In the genomic region with DNA sequence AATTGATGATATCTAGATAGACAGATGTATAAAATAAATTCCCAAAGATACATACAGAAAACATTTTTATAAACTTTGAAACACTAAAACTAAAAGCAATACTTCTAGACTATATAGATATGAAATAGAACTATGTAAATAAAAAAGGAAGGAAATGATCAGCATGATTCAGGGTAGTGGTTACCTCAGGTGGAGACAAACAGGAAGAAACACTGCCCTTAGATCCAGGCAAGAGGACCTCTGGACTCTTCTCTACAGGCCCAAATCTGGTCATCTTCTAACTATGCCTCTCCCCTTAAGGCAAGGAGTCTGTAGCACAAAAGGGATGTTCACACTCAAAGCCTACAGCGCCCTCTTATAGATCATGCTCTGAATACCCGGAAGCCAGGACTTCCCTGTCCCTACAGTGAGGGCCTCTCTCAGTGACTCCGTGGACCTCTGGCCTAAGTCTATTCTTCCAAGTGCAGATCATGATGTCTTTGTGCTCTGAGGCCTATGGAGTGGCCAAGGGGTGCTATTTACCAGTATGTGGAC, we compare ENCODE assay signal across 27 cellular contexts. TPM values are rescaled to one million over a fixed set of nuclear protein-coding genes. Genes with fewer than 3 reads are reported as not detected.
DNase-seq lines count a peak whose midpoint lies in the region; ATAC-seq, FAIRE-seq and TF ChIP-seq lines count a peak whose summit lies in the region.
"Had no signal": no experiment of that assay in that cellular context is flagged by ENCODE, and none has a peak within 500 bp of the region (broad histone marks: within the 10 kb centered on the region; RNA-seq: fewer than 3 reads in every experiment).

No MANE protein-coding gene starts in this region.

- no peak for TF ChIP-seq POLR2A in HepG2 (IDR thresholded peaks at IDR 0.05; ENCODE audit: insufficient read depth in 1 of 2, low read depth in 2 of 2, low read length in 2 of 2)

- H3K27ac ChIP-seq in HepG2 (ENCODE audit: extremely low read length, insufficient read depth, low read length) (no peak overlapping the region), aorta (ENCODE audit: low read depth in 1 of 2, low read length in 2 of 2) (no peak overlapping the region)
- H3K27ac ChIP-seq: left ventricle myocardium inferior, thyroid gland, VCaP had no signal

- no peak for TF ChIP-seq RAD21 in HepG2 (CRISPR knock-in tag; IDR thresholded peaks at IDR 0.05)

- no peaks in the 10 kb centered on the region for H3K27me3 ChIP-seq in HepG2 (ENCODE audit: control insufficient read depth in 1 of 2, insufficient read depth in 2 of 2, low read length in 2 of 2)
- no peaks in the 10 kb centered on the region for H3K27me3 ChIP-seq in aorta (ENCODE audit: control insufficient read depth in 1 of 2, insufficient read depth in 2 of 2, low read length in 1 of 2)
- H3K27me3 ChIP-seq: thyroid gland had no signal

- CTCF ChIA-PET in WTC11 (lab: Charles Lee) (no interaction called here), HepG2 (lab: Yijun Ruan, JAX; ENCODE audit: low intra/inter-chr PET ratio, low total read pairs) (no interaction called here)

- peaks cover 14% of the 10 kb centered on the region for H3K4me1 Mint-ChIP-seq in WTC11
- H3K4me1 Mint-ChIP-seq: central memory CD8-positive, alpha-beta T cell; nephron had no signal

- intact Hi-C loops in HepG2 (cut with micrococcal nuclease; ENCODE audit: unreplicated experiment), result no loop called here
- intact Hi-C loops in aorta (cut with DNase I), result no loop called here
- intact Hi-C loops in posterior vena cava (cut with DNase I), result no loop called here

- ATAC-seq in WTC11, result peak; percentile 87
- peak; percentile 92 for ATAC-seq in HepG2
- ATAC-seq in aorta (ENCODE audit: low FRiP score), result peak; percentile 11
- no peak for ATAC-seq in HG03439 (IDR thresholded peaks at IDR 0.05; ENCODE audit: unreplicated experiment)
- ATAC-seq: activated naive CD8-positive, alpha-beta T cell treated with anti-CD3 and anti-CD28 coated beads, Interleukin-2, amount 50 U/mL, for 24 hours; stimulated activated naive CD8-positive, alpha-beta T cell treated with anti-CD3 and anti-CD28 coated beads, Interleukin-15, amount 100 ng/mL, for 72 hours had no signal

- no peaks in the 10 kb centered on the region for H3K27me3 Mint-ChIP-seq in WTC11 (ENCODE audit: low read depth)
- H3K27me3 Mint-ChIP-seq: activated naive CD8-positive, alpha-beta T cell treated with anti-CD3 and anti-CD28 coated beads, Interleukin-2, amount 50 U/mL, for 24 hours; activated T-cell treated with anti-CD3 and anti-CD28 coated beads, Interleukin-2, amount 50 U/mL, for 24 hours; CD4-positive, alpha-beta memory T cell; central memory CD8-positive, alpha-beta T cell; stimulated activated naive CD8-positive, alpha-beta T cell treated with anti-CD3 and anti-CD28 coated beads, Interleukin-15, amount 100 ng/mL, for 72 hours had no signal

- H3K4me3 ChIP-seq in HepG2 (replicated peaks in 1 of 3; ENCODE audit: insufficient read depth in 1 of 3, low read depth in 2 of 3, low read length in 3 of 3) (no peak overlapping the region), aorta (ENCODE audit: low read length in 2 of 2) (no peak overlapping the region)
- H3K4me3 ChIP-seq: left ventricle myocardium inferior, thyroid gland had no signal

- no peak overlapping the region for H3K9ac ChIP-seq in HepG2 (ENCODE audit: insufficient read depth, low read depth, low read length)

- no peak overlapping the region for H2AFZ ChIP-seq in HepG2 (ENCODE audit: low read length)

- H3K9me3 Mint-ChIP-seq in WTC11, result peaks cover 17% of the 10 kb centered on the region
- H3K9me3 Mint-ChIP-seq: central memory CD8-positive, alpha-beta T cell had no signal

- H3K4me1 ChIP-seq in HepG2 (ENCODE audit: insufficient read depth, low read length), result peaks cover 5% of the 10 kb centered on the region; the same call in 1 of the 2 replicates
- H3K4me1 ChIP-seq in aorta (ENCODE audit: control insufficient read depth in 1 of 2, insufficient read depth in 2 of 2, low read length in 2 of 2), result no peaks in the 10 kb centered on the region
- H3K4me1 ChIP-seq: left ventricle myocardium inferior, thyroid gland had no signal

- in situ Hi-C loops in HepG2 (cut with HindIII; ENCODE audit: extremely low pct_ligation_motif_present, low pct_unique_long_range_greater_than_20kb), result no loop called here

- no peaks in the 10 kb centered on the region for H3K9me3 ChIP-seq in HepG2 (ENCODE audit: low read length)
- no peaks in the 10 kb centered on the region for H3K9me3 ChIP-seq in aorta (ENCODE audit: control insufficient read depth, low read length)
- H3K9me3 ChIP-seq: thyroid gland had no signal

- 40% methylated on average over 3 of the region's 3 CpGs for WGBS in HepG2 (ENCODE audit: low lambda C conversion rate)
- 88 to 90% methylated on average over 3 of the region's 3 CpGs for WGBS in aorta, 2 donors

- POLR2A ChIA-PET in WTC11 (lab: Charles Lee) (no interaction called here), HepG2 (lab: Yijun Ruan, JAX) (no interaction called here)

- no peaks in the 10 kb centered on the region for H4K20me1 ChIP-seq in HepG2 (ENCODE audit: insufficient read depth, low read length)

- peak; percentile 9 for DNase-seq in NCI-H82 (lab: John Stamatoyannopoulos, UW)
- DNase-seq in NCI-H82 treated with DMSO at 0.1 percent for 48 hours (lab: John Stamatoyannopoulos, UW; ENCODE audit: unreplicated experiment), result no peak
- no peak for DNase-seq in WTC11 (ENCODE audit: low spot score)
- peak; percentile 31 for DNase-seq in HepG2 (ENCODE audit: low spot score)
- DNase-seq in aorta, result no peak
- no peak for DNase-seq in SKM-1 treated with dmso at 0.1 percent for 144 hours (lab: John Stamatoyannopoulos, UW; ENCODE audit: unreplicated experiment)
- no peak for DNase-seq in posterior vena cava (ENCODE audit: low spot score)
- DNase-seq: activated CD4-positive, alpha-beta T cell treated with anti-CD3 and anti-CD28 coated beads, Interleukin-2, amount 10 ng/mL, durations not matched to agents 24 days and 14 days; activated naive CD8-positive, alpha-beta T cell treated with anti-CD3 and anti-CD28 coated beads, Interleukin-2, amount 50 U/mL, for 24 hours; activated T-cell treated with anti-CD3 and anti-CD28 coated beads, Interleukin-2, amount 50 U/mL, for 24 hours; CD4-positive, alpha-beta memory T cell; dermis blood vessel endothelial cell; hypothalamus; left ventricle myocardium inferior; midbrain; NCI-H1105; NCI-H2029 treated with DMSO at 0.1 percent for 48 hours; NCI-H226; NCI-H69; stimulated activated naive CD8-positive, alpha-beta T cell treated with anti-CD3 and anti-CD28 coated beads, Interleukin-15, amount 100 ng/mL, for 72 hours; thyroid gland had no signal

- no peak overlapping the region for H3K27ac Mint-ChIP-seq in WTC11
- H3K27ac Mint-ChIP-seq: activated CD4-positive, alpha-beta T cell treated with anti-CD3 and anti-CD28 coated beads, Interleukin-2, amount 10 ng/mL, durations not matched to agents 24 days and 14 days; activated naive CD8-positive, alpha-beta T cell treated with anti-CD3 and anti-CD28 coated beads, Interleukin-2, amount 50 U/mL, for 24 hours; activated T-cell treated with anti-CD3 and anti-CD28 coated beads, Interleukin-2, amount 50 U/mL, for 24 hours; CD4-positive, alpha-beta memory T cell; nephron; stimulated activated naive CD8-positive, alpha-beta T cell treated with anti-CD3 and anti-CD28 coated beads, Interleukin-15, amount 100 ng/mL, for 72 hours; T-helper 2 cell treated with Interferon-gamma antibody and Interleukin-4, amounts not matched to agents 5 μg/mL and 100 μg/mL, for 36 hours had no signal

- 0 out of 2 replicates have a peak overlapping the region, but pooled peaks have one; percentile 20 for H3K4me2 ChIP-seq in HepG2 (ENCODE audit: low read depth, low read length)

- H3K79me2 ChIP-seq in HepG2 (ENCODE audit: insufficient read depth, low read length), result no peaks in the 10 kb centered on the region

- no peak for FAIRE-seq in HepG2 (lab: Jason Lieb, UNC)
- FAIRE-seq: islet of Langerhans had no signal

- no peak overlapping the region for H3K4me3 Mint-ChIP-seq in WTC11
- H3K4me3 Mint-ChIP-seq: activated CD4-positive, alpha-beta T cell treated with anti-CD3 and anti-CD28 coated beads, Interleukin-2, amount 10 ng/mL, durations not matched to agents 24 days and 14 days; activated naive CD8-positive, alpha-beta T cell treated with anti-CD3 and anti-CD28 coated beads, Interleukin-2, amount 50 U/mL, for 24 hours; activated T-cell treated with anti-CD3 and anti-CD28 coated beads, Interleukin-2, amount 50 U/mL, for 24 hours; CD4-positive, alpha-beta memory T cell; central memory CD8-positive, alpha-beta T cell; nephron; stimulated activated naive CD8-positive, alpha-beta T cell treated with anti-CD3 and anti-CD28 coated beads, Interleukin-15, amount 100 ng/mL, for 72 hours; T-helper 2 cell treated with Interferon-gamma antibody and Interleukin-4, amounts not matched to agents 5 μg/mL and 100 μg/mL, for 36 hours had no signal

- H3K36me3 ChIP-seq in HepG2 (replicated peaks in 1 of 2; ENCODE audit: control insufficient read depth in 1 of 2, insufficient read depth in 2 of 2, low read length in 2 of 2) (no peaks in the 10 kb centered on the region), aorta (ENCODE audit: control insufficient read depth in 1 of 2, insufficient read depth in 2 of 2, low read length in 1 of 2) (no peaks in the 10 kb centered on the region)
- H3K36me3 ChIP-seq: left ventricle myocardium inferior, thyroid gland had no signal

- BruUV-seq in HepG2 (replicated peaks; lab: Mats Ljungman, UMichigan), result no TSS peak

- TF ChIP-seq CTCF in WTC11 (IDR thresholded peaks at IDR 0.05), result no peak
- peak; percentile 58 for TF ChIP-seq CTCF in HepG2 (CRISPR knock-in tag; IDR thresholded peaks at IDR 0.05)

- H3K36me3 Mint-ChIP-seq in WTC11, result peaks cover 3% of the 10 kb centered on the region; the same call in 1 of the 2 replicates
- H3K36me3 Mint-ChIP-seq: CD4-positive, alpha-beta memory T cell had no signal

- TF ChIP-seq EP300 in HepG2 (IDR thresholded peaks at IDR 0.05; ENCODE audit: low read depth in 2 of 2, low read length in 2 of 2) (no peak), HepG2 (CRISPR knock-in tag; IDR thresholded peaks at IDR 0.05; ENCODE audit: borderline replicate concordance) (no peak)

RNA-seq across cellular contexts. Expression of a gene that starts 30.4 kb away (rescaled TPM):
- total RNA-seq in WTC11 (2021) (8.6 to 11.5 TPM (median 9.1 TPM) in 3 replicates), HepG2 (2016; rRNA removed; fragmentation: Illumina TruSeq; extraction: Trizol) (3.4 and 5.4 TPM in 2 replicates), aorta (10 to 100 TPM; 35.4 to 36.8 TPM), posterior vena cava (10 to 100 TPM; 28.4 to 30.8 TPM)
- total RNA-seq in HepG2 (2016; cell fraction: cytosol; rRNA removed; fragmentation: Illumina TruSeq; extraction: Trizol; ENCODE audit: low read depth), result 0.30 and 1.5 TPM in 2 replicates
- 4.1 TPM in 2 replicates for total RNA-seq in HepG2 (2016; cell fraction: insoluble cytoplasmic fraction; rRNA removed; fragmentation: Illumina TruSeq; extraction: Trizol)
- 1.2 and 1.8 TPM in 2 replicates for total RNA-seq in HepG2 (2016; cell fraction: membrane; rRNA removed; fragmentation: Illumina TruSeq; extraction: Trizol)
- 4.9 and 5.6 TPM in 2 replicates for total RNA-seq in HepG2 (2016; cell fraction: nucleus; rRNA removed; fragmentation: Illumina TruSeq; extraction: Trizol)
- polyA plus RNA-seq in HepG2 (2011; rRNA removed) (12.8 and 12.9 TPM in 2 replicates), aorta (1 to 10 TPM; 5.3 to 5.4 TPM)
- 6.4 and 8.1 TPM in 2 replicates for polyA plus RNA-seq in HepG2 (2011; cell fraction: cytosol; rRNA removed)
- 27.7 and 28.6 TPM in 2 replicates for polyA plus RNA-seq in HepG2 (2011; cell fraction: nucleus; rRNA removed)
- polyA plus RNA-seq in HepG2 (2012), result 14.5 and 17.1 TPM in 2 replicates
- 0.05 and 0.18 TPM in 2 replicates for polyA plus RNA-seq in HepG2 (2016; cell fraction: cytosol; fragmentation: Illumina TruSeq; extraction: Trizol; ENCODE audit: low read depth)
- 2.4 and 2.5 TPM in 2 replicates for polyA plus RNA-seq in HepG2 (2016; cell fraction: insoluble cytoplasmic fraction; fragmentation: Illumina TruSeq; extraction: Trizol; ENCODE audit: low read depth)
- 0.22 and 0.25 TPM in 2 replicates for polyA plus RNA-seq in HepG2 (2016; cell fraction: membrane; fragmentation: Illumina TruSeq; extraction: Trizol; ENCODE audit: low read depth)
- polyA plus RNA-seq in HepG2 (2016; cell fraction: nucleus; fragmentation: Illumina TruSeq; extraction: Trizol; ENCODE audit: insufficient read depth, low read depth), result 6.9 and 8.3 TPM in 2 replicates
- 3.8 and 23.2 TPM in 2 replicates for polyA minus RNA-seq in HepG2 (2011; rRNA and poly(A)+ RNA removed; ENCODE audit: low replicate concordance)
- 12.5 and 18.3 TPM in 2 replicates for polyA minus RNA-seq in HepG2 (2011; cell fraction: cytosol; rRNA and poly(A)+ RNA removed)
- 35.8 and 45.4 TPM in 2 replicates for polyA minus RNA-seq in HepG2 (2011; cell fraction: nucleus; rRNA and poly(A)+ RNA removed)

Comparison
In these comparisons a context has a peak if more than half of its experiments do, and no peak if none do; other contexts are left out.
1. DNase-seq: peak in NCI-H82 (single experiment) and HepG2 (single experiment); none in NCI-H82 treated with DMSO at 0.1 percent for 48 hours (single experiment), WTC11 (single experiment), aorta (0 of 2), SKM-1 treated with dmso at 0.1 percent for 144 hours (single experiment) and posterior vena cava (single experiment).